8 cellular contexts compared by ENCODE assay signal in genomic region chr1:61049850-61050540, GRCh38. TPM values are rescaled to one million over a fixed set of nuclear protein-coding genes. Genes with fewer than 3 reads are reported as not detected.
DNase-seq lines count a peak whose midpoint lies in the region; ATAC-seq and TF ChIP-seq lines count a peak whose summit lies in the region.

No MANE protein-coding gene starts in this region.

- CTCF ChIA-PET in activated CD8-positive, alpha-beta T cell treated with anti-CD3 and anti-CD28 coated beads for 36 hours (lab: Charles Lee), result interaction anchor here (0.6 to 4.2 kb wide), 73 partner anchors 8 to 1073 kb away, joined by 3 to 46 read pairs (median 4); partner anchors contain the start of gene NFIA

- H3K27ac ChIP-seq in ectodermal cell (ENCODE audit: insufficient read depth, low read depth, low read length, poor library complexity, severe bottlenecking), result no peak overlapping the region
- H3K27ac ChIP-seq in lower lobe of right lung, result peak overlapping the region; percentile 92

- POLR2A ChIA-PET in activated CD8-positive, alpha-beta T cell treated with anti-CD3 and anti-CD28 coated beads for 36 hours (lab: Charles Lee), result interaction anchor here (0.7 to 1.9 kb wide), 4 partner anchors 29 to 403 kb away, joined by 3 to 7 read pairs (median 4); no protein-coding TSS in a partner anchor

- peak overlapping the region; percentile 69 for H3K4me3 Mint-ChIP-seq in activated CD8-positive, alpha-beta T cell treated with anti-CD3 and anti-CD28 coated beads for 36 hours

- H3K9me3 ChIP-seq in ectodermal cell (ENCODE audit: control insufficient read depth, low read length) (no peaks in the 10 kb centered on the region), lower lobe of right lung (no peaks in the 10 kb centered on the region)

- peaks cover 49% of the 10 kb centered on the region for H3K27me3 ChIP-seq in ectodermal cell (ENCODE audit: control insufficient read depth, insufficient read depth, low read length, poor library complexity, severe bottlenecking)
- no peaks in the 10 kb centered on the region for H3K27me3 ChIP-seq in lower lobe of right lung (ENCODE audit: low read depth)

- peak; percentile 61 for ATAC-seq in HG03460 (IDR thresholded peaks at IDR 0.05; ENCODE audit: unreplicated experiment)
- peak; percentile 88 for ATAC-seq in activated CD8-positive, alpha-beta T cell treated with anti-CD3 and anti-CD28 coated beads for 36 hours
- peak; percentile 90 to 95 for ATAC-seq in lower lobe of right lung

- WGBS in ectodermal cell, 2 experiments, result 1% methylated on average over 48 of the region's 48 CpGs

- DNase-seq in AG08396 (ENCODE audit: low spot score), result peak; percentile 92
- peak; percentile 63 for DNase-seq in GM19238 (ENCODE audit: insufficient read length, low spot score)
- peak; percentile 89 for DNase-seq in NCI-H82 (lab: John Stamatoyannopoulos, UW)
- DNase-seq in activated CD8-positive, alpha-beta T cell treated with anti-CD3 and anti-CD28 coated beads for 36 hours, result peak; percentile 93
- peak; percentile 94 for DNase-seq in lower lobe of right lung
- peak; percentile 85 to 87 for DNase-seq in stimulated activated CD4-positive, alpha-beta T cell treated with anti-CD3 and anti-CD28 coated beads, Interleukin-4, amount 100 ng/mL, for 48 hours (ENCODE audit: low read depth in 2 of 2)

- H3K4me1 Mint-ChIP-seq in activated CD8-positive, alpha-beta T cell treated with anti-CD3 and anti-CD28 coated beads for 36 hours (ENCODE audit: low read depth), result peaks cover 26% of the 10 kb centered on the region

- H3K4me3 ChIP-seq in ectodermal cell (ENCODE audit: insufficient read depth, low read depth, low read length), result peak overlapping the region; percentile 53
- H3K4me3 ChIP-seq in lower lobe of right lung, result peak overlapping the region; percentile 90

- no peak overlapping the region for H3K27ac Mint-ChIP-seq in activated CD8-positive, alpha-beta T cell treated with anti-CD3 and anti-CD28 coated beads for 36 hours

- H3K4me1 ChIP-seq in ectodermal cell (ENCODE audit: control insufficient read depth, insufficient read depth, low read length) (peaks cover 18% of the 10 kb centered on the region), lower lobe of right lung (peaks cover 43% of the 10 kb centered on the region)

- peaks cover 38% of the 10 kb centered on the region for H3K27me3 Mint-ChIP-seq in activated CD8-positive, alpha-beta T cell treated with anti-CD3 and anti-CD28 coated beads for 36 hours

- no peaks in the 10 kb centered on the region for H3K9me3 Mint-ChIP-seq in activated CD8-positive, alpha-beta T cell treated with anti-CD3 and anti-CD28 coated beads for 36 hours

- no peaks in the 10 kb centered on the region for H3K36me3 Mint-ChIP-seq in activated CD8-positive, alpha-beta T cell treated with anti-CD3 and anti-CD28 coated beads for 36 hours (ENCODE audit: low read depth)

- peak; percentile 87 for TF ChIP-seq CTCF in activated CD8-positive, alpha-beta T cell treated with anti-CD3 and anti-CD28 coated beads for 36 hours (IDR thresholded peaks at IDR 0.05)
- peak; percentile 96 for TF ChIP-seq CTCF in lower lobe of right lung (IDR thresholded peaks at IDR 0.05)

- H3K36me3 ChIP-seq in ectodermal cell (ENCODE audit: control insufficient read depth, insufficient read depth, low read length) (no peaks in the 10 kb centered on the region), lower lobe of right lung (no peaks in the 10 kb centered on the region)

- intact Hi-C loops in activated CD8-positive, alpha-beta T cell treated with anti-CD3 and anti-CD28 coated beads for 36 hours (cut with micrococcal nuclease), result loop anchor here (1.0 to 10.0 kb wide), 4 partner anchors 31 to 535 kb away; no protein-coding TSS in a partner anchor
- intact Hi-C loops in lower lobe of right lung (cut with DNase I), result no loop called here

RNA-seq across cellular contexts. Expression of gene NFIA, which starts 32.4 kb away (rescaled TPM):
- 1 to 10 TPM; 1.9 to 2.4 TPM for total RNA-seq in activated CD8-positive, alpha-beta T cell treated with anti-CD3 and anti-CD28 coated beads for 36 hours
- 0.87 TPM for polyA plus RNA-seq in ectodermal cell (2013, experiment 1 of 4)
- 0.59 TPM for polyA plus RNA-seq in ectodermal cell (2013, experiment 2 of 4)
- polyA plus RNA-seq in ectodermal cell (2013, experiment 3 of 4), result 0.96 TPM
- polyA plus RNA-seq in ectodermal cell (2013, experiment 4 of 4), result 0.93 TPM
- 70.0 TPM for total RNA-seq in lower lobe of right lung

Comparison
In these comparisons a context has a peak if more than half of its experiments do, and no peak if none do; other contexts are left out.
1. RNA of gene NFIA, which starts 32.4 kb away (total RNA-seq): 70.0 TPM in lower lobe of right lung (single experiment); 1.9 to 2.4 TPM in activated CD8-positive, alpha-beta T cell treated with anti-CD3 and anti-CD28 coated beads for 36 hours; every median in the first group is over 10 times any median in the second.
2. Peak in every context shown above with its lines, with median percentiles within 50 percentile points of each other: DNase-seq and ATAC-seq.